ENCODE assay signal across 8 cellular contexts in genomic region chr3:5123937-5124336, GRCh38. TPM values are rescaled to one million over a fixed set of nuclear protein-coding genes. Genes with fewer than 3 reads are reported as not detected.
A peak's percentile ranks its signal among the peaks of the same experiment; 100 is the strongest.
DNase-seq lines count a peak whose midpoint lies in the region; ATAC-seq and TF ChIP-seq lines count a peak whose summit lies in the region.

No MANE protein-coding gene starts in this region.

- H3K4me3 ChIP-seq in GM06990 (replicated peaks; ENCODE audit: low read depth, low read length) (peak overlapping the region; percentile 99), esophagus squamous epithelium (peak overlapping the region; percentile 1 to 100 (median 100)), rectal smooth muscle tissue (ENCODE audit: low read length) (peak overlapping the region; percentile 81), lower leg skin (ENCODE audit: low read depth, poor library complexity, severe bottlenecking) (no peak overlapping the region), aorta (ENCODE audit: low read length in 2 of 2) (peak overlapping the region in 1 of 2 donors; percentile 94)

- POLR2A ChIA-PET in RWPE1 (lab: Yijun Ruan, JAX; ENCODE audit: low non-redundant PET), result interaction anchor here (0.6 kb wide), 2 partner anchors 65 to 442 kb away, joined by 3 read pairs; no protein-coding TSS in a partner anchor

- H3K9me3 ChIP-seq in esophagus squamous epithelium (no peaks in the 10 kb centered on the region), aorta (ENCODE audit: control insufficient read depth, low read length) (no peaks in the 10 kb centered on the region)

- no peak for ATAC-seq in aorta (ENCODE audit: low FRiP score)

- H3K27ac ChIP-seq in RWPE1 (peak overlapping the region; percentile 87), esophagus squamous epithelium (peak overlapping the region; percentile 97 to 100 (median 97)), rectal smooth muscle tissue (ENCODE audit: low read depth, low read length) (no peak overlapping the region), aorta (ENCODE audit: low read depth in 1 of 2, low read length in 2 of 2) (no peak overlapping the region)

- H3K9ac ChIP-seq in rectal smooth muscle tissue (ENCODE audit: low read length), result no peak overlapping the region

- no peak for TF ChIP-seq POLR2A in esophagus squamous epithelium (IDR thresholded peaks at IDR 0.05)
- no peak for TF ChIP-seq POLR2A in lower leg skin (IDR thresholded peaks at IDR 0.05)

- intact Hi-C loops in esophagus squamous epithelium (cut with DNase I), result loop anchor here (5.0 kb wide), 1 partner anchor 63 kb away; the partner anchor contains the start of gene EDEM1
- intact Hi-C loops in lower leg skin (cut with DNase I; ENCODE audit: low total_unique reads), result no loop called here
- intact Hi-C loops in aorta (cut with DNase I), result loop anchor here in 1 of 2 donors (5.0 kb wide), 1 partner anchor 63 kb away; the partner anchor contains the start of gene EDEM1

- CTCF ChIA-PET in RWPE1 (lab: Yijun Ruan, JAX), result interaction anchor here (0.6 to 1.1 kb wide), 3 partner anchors 36 to 412 kb away, joined by 3 to 6 read pairs (median 4); no protein-coding TSS in a partner anchor

- H3K4me1 ChIP-seq in esophagus squamous epithelium, result peaks cover 20 to 50% (median 34%) of the 10 kb centered on the region in 3 donors
- peaks cover 5% of the 10 kb centered on the region for H3K4me1 ChIP-seq in rectal smooth muscle tissue (ENCODE audit: control insufficient read depth, insufficient read depth, low read length)
- peaks cover 0 to 4% of the 10 kb centered on the region in 2 donors for H3K4me1 ChIP-seq in aorta (ENCODE audit: control insufficient read depth in 1 of 2, insufficient read depth in 2 of 2, low read length in 2 of 2)

- H3K27me3 ChIP-seq in GM06990 (replicated peaks; ENCODE audit: control insufficient read depth, insufficient read depth, low read length) (no peaks in the 10 kb centered on the region), esophagus squamous epithelium (no peaks in the 10 kb centered on the region), rectal smooth muscle tissue (ENCODE audit: control insufficient read depth, insufficient read depth, low read length) (no peaks in the 10 kb centered on the region), aorta (ENCODE audit: control insufficient read depth in 1 of 2, insufficient read depth in 2 of 2, low read length in 1 of 2) (no peaks in the 10 kb centered on the region)

- WGBS in esophagus squamous epithelium, 2 donors, result 40 to 49% methylated on average over 10 to 12 of the region's 12 CpGs
- 59 to 71% methylated on average over 12 of the region's 12 CpGs for WGBS in lower leg skin, 2 donors
- 90 to 92% methylated on average over 12 of the region's 12 CpGs for WGBS in aorta, 2 donors

- no peak for TF ChIP-seq CTCF in GM06990 (IDR thresholded peaks at IDR 0.05; ENCODE audit: insufficient read depth, low read length, poor library complexity, severe bottlenecking)
- TF ChIP-seq CTCF in RWPE1 (conservative IDR thresholded peaks at IDR 0.05; ENCODE audit: low read depth), result no peak
- TF ChIP-seq CTCF in esophagus squamous epithelium (IDR thresholded peaks at IDR 0.05), result no peak
- no peak for TF ChIP-seq CTCF in lower leg skin (IDR thresholded peaks at IDR 0.05)

- H3K36me3 ChIP-seq in GM06990 (ENCODE audit: control insufficient read depth, insufficient read depth, low read length), result no peaks in the 10 kb centered on the region
- H3K36me3 ChIP-seq in esophagus squamous epithelium, result peaks cover 0 to 14% (median 0%) of the 10 kb centered on the region in 3 donors
- no peaks in the 10 kb centered on the region for H3K36me3 ChIP-seq in rectal smooth muscle tissue (ENCODE audit: control insufficient read depth, insufficient read depth, low read length)
- H3K36me3 ChIP-seq in aorta (ENCODE audit: control insufficient read depth in 1 of 2, insufficient read depth in 2 of 2, low read length in 1 of 2), result no peaks in the 10 kb centered on the region

- DNase-seq in GM06990 (ENCODE audit: extremely low read depth, insufficient read length) (no peak), RWPE1 (ENCODE audit: low spot score) (no peak), esophagus squamous epithelium (lab: John Stamatoyannopoulos, UW) (no peak), lower leg skin (ENCODE audit: low spot score in 2 of 2) (no peak), NCI-H446 treated with DMSO at 0.1 percent for 48 hours (lab: John Stamatoyannopoulos, UW) (no peak), DMS153 (lab: John Stamatoyannopoulos, UW) (no peak), aorta (no peak)

RNA-seq across cellular contexts. Expression of gene ARL8B, which starts 1.8 kb away (rescaled TPM):
- total RNA-seq in esophagus squamous epithelium (10 to 100 TPM; 42.9 to 71.9 (median 51.7) TPM), lower leg skin (10 to 100 TPM; 62.1 to 90.5 (median 81.5) TPM), aorta (10 to 100 TPM; 56.0 to 61.3 TPM)
- 10 to 100 TPM; 44.1 to 53.6 TPM for polyA plus RNA-seq in aorta

Comparison
In these comparisons a context has a peak if more than half of its experiments do, and no peak if none do; other contexts are left out.
1. H3K27ac ChIP-seq: peak in RWPE1 (single experiment) and esophagus squamous epithelium (4 of 4); none in rectal smooth muscle tissue (single experiment) and aorta (0 of 2).